7 cellular contexts compared by ENCODE assay signal in the genomic region with DNA sequence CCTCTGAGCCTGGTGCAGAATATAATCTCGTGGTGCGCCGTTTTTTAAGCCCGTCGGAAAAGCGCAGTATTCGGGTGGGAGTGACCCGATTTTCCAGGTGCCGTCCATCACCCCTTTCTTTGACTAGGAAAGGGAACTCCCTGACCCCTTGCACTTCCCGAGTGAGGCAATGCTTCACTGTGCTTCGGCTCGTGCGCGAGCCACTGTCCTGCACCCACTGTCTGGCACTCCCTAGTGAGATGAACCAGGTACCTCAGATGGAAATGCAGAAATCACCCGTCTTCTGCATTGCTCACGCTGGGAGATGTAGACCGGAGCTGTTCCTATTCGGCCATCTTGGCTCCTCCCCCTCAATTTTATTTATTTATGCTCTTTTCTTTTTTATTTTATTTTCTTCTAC. TPM values are rescaled to one million over a fixed set of nuclear protein-coding genes. Genes with fewer than 3 reads are reported as not detected.
"Had no signal": no experiment of that assay in that cellular context is flagged by ENCODE, and none has a peak within 500 bp of the region (broad histone marks: within the 10 kb centered on the region; RNA-seq: fewer than 3 reads in every experiment).

No MANE protein-coding gene starts in this region.

RNA-seq across cellular contexts. Expression of a gene that starts 57.5 kb away (rescaled TPM):
- total RNA-seq: activated CD8-positive, alpha-beta T cell treated with anti-CD3 and anti-CD28 coated beads, Interleukin-2, amount 10 ng/mL, durations not matched to agents 7 days and 5 days; activated naive CD8-positive, alpha-beta T cell treated with anti-CD3 and anti-CD28 coated beads, Interleukin-2, amount 10 ng/mL, durations not matched to agents 7 days and 5 days; adrenal gland; cardiac septum; MCF 10A; OCI-LY7; Peyer's patch had no signal
